In the genomic region with DNA sequence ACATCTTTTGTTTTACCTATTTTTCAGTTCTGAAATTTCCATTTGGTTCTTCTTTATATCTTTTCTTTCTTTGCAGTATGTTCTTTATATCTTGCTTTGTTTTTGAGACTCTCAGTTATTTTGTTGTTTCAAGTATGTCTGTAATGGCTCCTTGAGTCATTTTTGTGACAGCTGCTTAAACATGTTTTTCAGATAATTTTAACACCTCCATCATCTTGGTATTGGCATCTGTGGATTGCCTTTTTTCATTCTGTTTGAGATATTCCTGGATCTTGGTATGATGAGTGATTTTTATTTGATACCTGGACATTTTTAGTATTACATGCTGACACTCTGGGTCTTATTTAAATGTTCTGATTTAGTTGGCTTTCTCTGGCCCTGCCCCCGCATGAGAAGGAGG, we compare ENCODE assay signal across 16 cellular contexts.
DNase-seq lines count a peak whose midpoint lies in the region; ATAC-seq and TF ChIP-seq lines count a peak whose summit lies in the region.
"Had no signal": no experiment of that assay in that cellular context is flagged by ENCODE, and none has a peak within 500 bp of the region (broad histone marks: within the 10 kb centered on the region; RNA-seq: fewer than 3 reads in every experiment).

No MANE protein-coding gene starts in this region.

- TF ChIP-seq POLR2A in spleen (IDR thresholded peaks at IDR 0.05) = no peak

- no peak overlapping the region for H3K4me3 Mint-ChIP-seq in activated CD8-positive, alpha-beta T cell treated with anti-CD3 and anti-CD28 coated beads for 36 hours
- H3K4me3 Mint-ChIP-seq in activated CD8-positive, alpha-beta T cell treated with anti-CD3 and anti-CD28 coated beads, Interleukin-2, amount 10 ng/mL, durations not matched to agents 7 days and 5 days = no peak overlapping the region
- H3K4me3 Mint-ChIP-seq in activated T-helper 2 cell treated with anti-CD3 and anti-CD28 coated beads, Interferon-gamma antibody, Interleukin-2, Interleukin-4, amounts not matched to agents 10 μg/mL and 5 μg/mL and 100 μg/mL, durations not matched to agents 14 hours and 24 hours and 36 hours (ENCODE audit: low read depth) = no peak overlapping the region
- peak overlapping the region; percentile 79 for H3K4me3 Mint-ChIP-seq in natural killer cell treated with Interleukin-12 subunit alpha and Interleukin-12 subunit beta and Interleukin-15 and Interleukin-18, amount 100 ng/mL, for 72 hours
- H3K4me3 Mint-ChIP-seq: CD14-positive monocyte had no signal

- CTCF ChIA-PET in activated CD8-positive, alpha-beta T cell treated with anti-CD3 and anti-CD28 coated beads for 36 hours (lab: Charles Lee) = interaction anchor here (1.3 to 3.9 kb wide), 2 partner anchors 12 to 18 kb away, joined by 3 to 13 read pairs; no protein-coding TSS in a partner anchor
- CTCF ChIA-PET in activated CD8-positive, alpha-beta T cell treated with anti-CD3 and anti-CD28 coated beads, Interleukin-2, amount 10 ng/mL, durations not matched to agents 7 days and 5 days (lab: Charles Lee) = interaction anchor here (1.5 to 3.1 kb wide), 2 partner anchors 11 to 12 kb away, joined by 3 to 9 read pairs; no protein-coding TSS in a partner anchor

- POLR2A ChIA-PET in activated CD8-positive, alpha-beta T cell treated with anti-CD3 and anti-CD28 coated beads for 36 hours (lab: Charles Lee) = no interaction called here
- POLR2A ChIA-PET in activated CD8-positive, alpha-beta T cell treated with anti-CD3 and anti-CD28 coated beads, Interleukin-2, amount 10 ng/mL, durations not matched to agents 7 days and 5 days (lab: Charles Lee) = no interaction called here

- no peaks in the 10 kb centered on the region for H3K27me3 Mint-ChIP-seq in activated CD8-positive, alpha-beta T cell treated with anti-CD3 and anti-CD28 coated beads for 36 hours
- no peaks in the 10 kb centered on the region for H3K27me3 Mint-ChIP-seq in activated CD8-positive, alpha-beta T cell treated with anti-CD3 and anti-CD28 coated beads, Interleukin-2, amount 10 ng/mL, durations not matched to agents 7 days and 5 days (ENCODE audit: low read depth)
- H3K27me3 Mint-ChIP-seq in activated T-helper 2 cell treated with anti-CD3 and anti-CD28 coated beads, Interferon-gamma antibody, Interleukin-2, Interleukin-4, amounts not matched to agents 10 μg/mL and 5 μg/mL and 100 μg/mL, durations not matched to agents 14 hours and 24 hours and 36 hours (ENCODE audit: low read depth) = no peaks in the 10 kb centered on the region
- no peaks in the 10 kb centered on the region for H3K27me3 Mint-ChIP-seq in natural killer cell treated with Interleukin-12 subunit alpha and Interleukin-12 subunit beta and Interleukin-15 and Interleukin-18, amount 100 ng/mL, for 72 hours

- no peaks in the 10 kb centered on the region for H3K27me3 ChIP-seq in spleen (replicated peaks in 1 of 7)

- H3K4me1 Mint-ChIP-seq in activated CD8-positive, alpha-beta T cell treated with anti-CD3 and anti-CD28 coated beads for 36 hours (ENCODE audit: low read depth) = peaks cover 71% of the 10 kb centered on the region
- peaks cover 30% of the 10 kb centered on the region for H3K4me1 Mint-ChIP-seq in activated CD8-positive, alpha-beta T cell treated with anti-CD3 and anti-CD28 coated beads, Interleukin-2, amount 10 ng/mL, durations not matched to agents 7 days and 5 days (ENCODE audit: low read depth)
- peaks cover 65% of the 10 kb centered on the region for H3K4me1 Mint-ChIP-seq in activated T-helper 2 cell treated with anti-CD3 and anti-CD28 coated beads, Interferon-gamma antibody, Interleukin-2, Interleukin-4, amounts not matched to agents 10 μg/mL and 5 μg/mL and 100 μg/mL, durations not matched to agents 14 hours and 24 hours and 36 hours (ENCODE audit: low read depth)
- peaks cover 77 to 89% of the 10 kb centered on the region in 2 donors for H3K4me1 Mint-ChIP-seq in natural killer cell treated with Interleukin-12 subunit alpha and Interleukin-12 subunit beta and Interleukin-15 and Interleukin-18, amount 100 ng/mL, for 72 hours (ENCODE audit: low read depth in 2 of 2)

- H3K9me3 ChIP-seq in spleen = no peaks in the 10 kb centered on the region

- H3K36me3 ChIP-seq in spleen = peaks cover 0 to 5% (median 0%) of the 10 kb centered on the region in 6 donors

- 85 to 100% (median 95%) methylated on average over 1 of the region's 1 CpG for WGBS in spleen, 5 donors

- H3K4me3 ChIP-seq in spleen = no peak overlapping the region

- H3K4me1 ChIP-seq in spleen = peaks cover 9 to 43% (median 21%) of the 10 kb centered on the region in 6 donors

- no peak overlapping the region for H3K27ac ChIP-seq in spleen

- no peak for TF ChIP-seq CTCF in activated CD8-positive, alpha-beta T cell treated with anti-CD3 and anti-CD28 coated beads for 36 hours (IDR thresholded peaks at IDR 0.05)
- TF ChIP-seq CTCF in spleen (IDR thresholded peaks at IDR 0.05 in 8 of 11, conservative IDR thresholded peaks at IDR 0.05 in 3 of 11) = no peak

- peaks cover 32% of the 10 kb centered on the region for H3K36me3 Mint-ChIP-seq in activated CD8-positive, alpha-beta T cell treated with anti-CD3 and anti-CD28 coated beads for 36 hours (ENCODE audit: low read depth)
- peaks cover 7% of the 10 kb centered on the region for H3K36me3 Mint-ChIP-seq in activated CD8-positive, alpha-beta T cell treated with anti-CD3 and anti-CD28 coated beads, Interleukin-2, amount 10 ng/mL, durations not matched to agents 7 days and 5 days (ENCODE audit: low read depth)
- peaks cover 42% of the 10 kb centered on the region for H3K36me3 Mint-ChIP-seq in activated T-helper 2 cell treated with anti-CD3 and anti-CD28 coated beads, Interferon-gamma antibody, Interleukin-2, Interleukin-4, amounts not matched to agents 10 μg/mL and 5 μg/mL and 100 μg/mL, durations not matched to agents 14 hours and 24 hours and 36 hours (ENCODE audit: low read depth)
- peaks cover 34% of the 10 kb centered on the region for H3K36me3 Mint-ChIP-seq in natural killer cell treated with Interleukin-12 subunit alpha and Interleukin-12 subunit beta and Interleukin-15 and Interleukin-18, amount 100 ng/mL, for 72 hours

- peaks cover 3% of the 10 kb centered on the region for H3K9me3 Mint-ChIP-seq in activated CD8-positive, alpha-beta T cell treated with anti-CD3 and anti-CD28 coated beads for 36 hours
- H3K9me3 Mint-ChIP-seq in activated CD8-positive, alpha-beta T cell treated with anti-CD3 and anti-CD28 coated beads, Interleukin-2, amount 10 ng/mL, durations not matched to agents 7 days and 5 days (ENCODE audit: insufficient read depth) = no peaks in the 10 kb centered on the region
- H3K9me3 Mint-ChIP-seq in activated T-helper 2 cell treated with anti-CD3 and anti-CD28 coated beads, Interferon-gamma antibody, Interleukin-2, Interleukin-4, amounts not matched to agents 10 μg/mL and 5 μg/mL and 100 μg/mL, durations not matched to agents 14 hours and 24 hours and 36 hours = peaks cover 14% of the 10 kb centered on the region
- peaks cover 3% of the 10 kb centered on the region for H3K9me3 Mint-ChIP-seq in natural killer cell treated with Interleukin-12 subunit alpha and Interleukin-12 subunit beta and Interleukin-15 and Interleukin-18, amount 100 ng/mL, for 72 hours
- H3K9me3 Mint-ChIP-seq: CD14-positive monocyte had no signal

- H3K27ac Mint-ChIP-seq in activated CD8-positive, alpha-beta T cell treated with anti-CD3 and anti-CD28 coated beads for 36 hours = peak overlapping the region; percentile 85
- no peak overlapping the region for H3K27ac Mint-ChIP-seq in activated CD8-positive, alpha-beta T cell treated with anti-CD3 and anti-CD28 coated beads, Interleukin-2, amount 10 ng/mL, durations not matched to agents 7 days and 5 days
- peak overlapping the region; percentile 73 for H3K27ac Mint-ChIP-seq in activated T-helper 2 cell treated with anti-CD3 and anti-CD28 coated beads, Interferon-gamma antibody, Interleukin-2, Interleukin-4, amounts not matched to agents 10 μg/mL and 5 μg/mL and 100 μg/mL, durations not matched to agents 14 hours and 24 hours and 36 hours
- H3K27ac Mint-ChIP-seq in natural killer cell treated with Interleukin-12 subunit alpha and Interleukin-12 subunit beta and Interleukin-15 and Interleukin-18, amount 100 ng/mL, for 72 hours = peak overlapping the region; percentile 89 to 95

- intact Hi-C loops in activated CD8-positive, alpha-beta T cell treated with anti-CD3 and anti-CD28 coated beads for 36 hours (cut with micrococcal nuclease) = no loop called here
- intact Hi-C loops in activated T-helper 2 cell treated with anti-CD3 and anti-CD28 coated beads, Interferon-gamma antibody, Interleukin-2, Interleukin-4, amounts not matched to agents 10 μg/mL and 5 μg/mL and 100 μg/mL, durations not matched to agents 14 hours and 24 hours and 36 hours (cut with micrococcal nuclease) = no loop called here
- intact Hi-C loops in spleen (cut with DNase I; ENCODE audit: low total_unique reads) = no loop called here

- no peak for ATAC-seq in activated CD8-positive, alpha-beta T cell treated with anti-CD3 and anti-CD28 coated beads for 36 hours
- ATAC-seq in activated CD8-positive, alpha-beta T cell treated with anti-CD3 and anti-CD28 coated beads, Interleukin-2, amount 10 ng/mL, durations not matched to agents 7 days and 5 days = no peak
- no peak for ATAC-seq in natural killer cell treated with Interleukin-12 subunit alpha and Interleukin-12 subunit beta and Interleukin-15 and Interleukin-18, amount 100 ng/mL, for 72 hours

- DNase-seq in activated CD8-positive, alpha-beta T cell treated with anti-CD3 and anti-CD28 coated beads for 36 hours = no peak
- DNase-seq in activated CD8-positive, alpha-beta T cell treated with anti-CD3 and anti-CD28 coated beads, Interleukin-2, amount 10 ng/mL, durations not matched to agents 7 days and 5 days = no peak
- DNase-seq in LHCN-M2 (ENCODE audit: low read depth) (peak; percentile 55), spleen (no peak), glomerular visceral epithelial cell (ENCODE audit: extremely low spot score) (no peak), NCI-H748 treated with DMSO at 0.1 percent for 48 hours (lab: John Stamatoyannopoulos, UW) (no peak)
- DNase-seq in activated T-helper 2 cell treated with anti-CD3 and anti-CD28 coated beads, Interferon-gamma antibody, Interleukin-2, Interleukin-4, amounts not matched to agents 10 μg/mL and 5 μg/mL and 100 μg/mL, durations not matched to agents 14 hours and 24 hours and 36 hours (ENCODE audit: low spot score) = no peak
- no peak for DNase-seq in natural killer cell treated with Interleukin-12 subunit alpha and Interleukin-12 subunit beta and Interleukin-15 and Interleukin-18, amount 100 ng/mL, for 72 hours (ENCODE audit: low spot score)
- DNase-seq: COR-L47, DMS153, EL, MM.1S, NCI-H187 treated with DMSO at 0.1 percent for 48 hours, NCI-H446, NCI-H774 had no signal
